20 cellular contexts compared by ENCODE assay signal in the genomic region with DNA sequence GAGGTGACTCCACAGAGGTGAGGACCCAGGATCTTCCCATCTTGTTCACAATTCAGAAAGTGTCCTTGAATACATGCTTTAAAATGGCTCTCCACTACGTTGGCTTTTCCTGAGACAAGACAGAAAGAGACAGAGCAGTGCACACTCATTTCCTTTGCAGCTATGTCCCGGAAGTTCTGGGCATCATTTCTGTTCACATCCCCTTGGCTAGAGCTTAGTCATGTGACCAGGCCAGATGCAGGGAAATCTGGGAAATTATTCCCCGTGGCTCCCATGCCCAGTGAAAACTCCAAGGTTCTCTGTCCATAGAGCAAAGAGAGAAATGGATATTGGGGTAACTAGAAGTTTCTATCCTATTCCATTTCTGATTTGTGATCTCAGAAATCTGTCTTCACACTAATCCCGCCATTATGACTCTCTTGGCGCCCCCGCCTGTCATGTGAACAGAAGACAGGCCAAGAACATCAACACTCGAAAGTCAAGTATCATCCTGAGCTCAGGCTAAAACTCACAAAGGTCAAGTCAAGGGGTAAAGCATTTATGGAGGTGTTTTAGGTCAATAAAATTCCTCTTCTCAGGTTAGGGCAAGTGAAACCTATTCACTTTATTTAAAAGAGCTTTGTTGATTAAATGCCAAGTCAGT.
DNase-seq lines count a peak whose midpoint lies in the region; ATAC-seq, FAIRE-seq and TF ChIP-seq lines count a peak whose summit lies in the region.
"Had no signal": no experiment of that assay in that cellular context is flagged by ENCODE, and none has a peak within 500 bp of the region (broad histone marks: within the 10 kb centered on the region; RNA-seq: fewer than 3 reads in every experiment).

No MANE protein-coding gene starts in this region.

- H3K4me1 ChIP-seq in GM23338 (ENCODE audit: insufficient read depth): no peaks in the 10 kb centered on the region; the same call in 1 of the 2 replicates
- peaks cover 27% of the 10 kb centered on the region for H3K4me1 ChIP-seq in PC-3 (ENCODE audit: insufficient read depth, low read length)

- H3K9me2 ChIP-seq in GM23338 (ENCODE audit: insufficient read depth) (0 out of 2 replicates have a peak, but pooled peaks cover 5% of the 10 kb centered on the region), PC-3 (replicated peaks; ENCODE audit: low read length) (no peaks in the 10 kb centered on the region)

- H4K20me1 ChIP-seq in GM23338 (replicated peaks; ENCODE audit: insufficient read depth) (no peaks in the 10 kb centered on the region), PC-3 (ENCODE audit: low read length) (no peaks in the 10 kb centered on the region)

- H3K4me1 Mint-ChIP-seq in CD14-positive monocyte (peaks cover 30% of the 10 kb centered on the region), GM23338 (peaks cover 20% of the 10 kb centered on the region)

- intact Hi-C loops in CD14-positive monocyte (cut with micrococcal nuclease): no loop called here
- intact Hi-C loops in PC-3 (cut with micrococcal nuclease): no loop called here

- H3K9me3 Mint-ChIP-seq in CD14-positive monocyte: peaks cover 0 to 3% (median 0%) of the 10 kb centered on the region in 7 donors
- no peaks in the 10 kb centered on the region for H3K9me3 Mint-ChIP-seq in GM23338
- H3K9me3 Mint-ChIP-seq: dendritic cell treated with granulocyte-macrophage colony-stimulating factor and Interleukin-4, amounts not matched to agents 40 ng/mL and 50 ng/mL, for 4 days had no signal

- TF ChIP-seq POLR2A in H54 (IDR thresholded peaks at IDR 0.05; ENCODE audit: low read depth, low read length): no peak

- H3K9me3 ChIP-seq in PC-3 (ENCODE audit: low read length): no peaks in the 10 kb centered on the region
- H3K9me3 ChIP-seq: neutrophil had no signal

- H3K4me2 ChIP-seq in GM23338 (no peak overlapping the region), PC-3 (ENCODE audit: low read length) (no peak overlapping the region)

- H2AFZ ChIP-seq in GM23338 (no peak overlapping the region), PC-3 (ENCODE audit: low read length) (no peak overlapping the region)

- H3K36me3 ChIP-seq in GM23338 (ENCODE audit: insufficient read depth): no peaks in the 10 kb centered on the region
- no peaks in the 10 kb centered on the region for H3K36me3 ChIP-seq in PC-3 (ENCODE audit: low read depth, low read length)
- H3K36me3 ChIP-seq: neutrophil had no signal

- FAIRE-seq in H54 (lab: Jason Lieb, UNC): no peak

- no peak overlapping the region for H3K4me3 ChIP-seq in GM23338
- H3K4me3 ChIP-seq in PC-3 (ENCODE audit: low read length): no peak overlapping the region

- H3K27ac ChIP-seq in GM23338 (ENCODE audit: low read depth) (no peak overlapping the region), PC-3 (ENCODE audit: low read length) (peak overlapping the region; percentile 51)
- H3K27ac ChIP-seq: C4-2B, neutrophil had no signal

- H3K79me2 ChIP-seq in GM23338 (replicated peaks; ENCODE audit: insufficient read depth): no peaks in the 10 kb centered on the region
- H3K79me2 ChIP-seq in PC-3 (ENCODE audit: low read length): no peaks in the 10 kb centered on the region

- H3K36me3 Mint-ChIP-seq in CD14-positive monocyte (peaks cover 0 to 5% of the 10 kb centered on the region in 2 donors), GM23338 (ENCODE audit: low read depth) (no peaks in the 10 kb centered on the region)

- H3F3A ChIP-seq in GM23338 (replicated peaks; ENCODE audit: low read depth) (no peaks in the 10 kb centered on the region), PC-3 (ENCODE audit: low read length, unreplicated experiment) (no peaks in the 10 kb centered on the region)

- H3K27ac Mint-ChIP-seq in CD14-positive monocyte: peak overlapping the region; percentile 77 to 95 (median 85)
- no peak overlapping the region for H3K27ac Mint-ChIP-seq in GM23338
- H3K27ac Mint-ChIP-seq: dendritic cell treated with granulocyte-macrophage colony-stimulating factor and Interleukin-4, amounts not matched to agents 40 ng/mL and 50 ng/mL, for 4 days had no signal

- no TSS peak for BruUV-seq in PC-3 (replicated peaks; lab: Mats Ljungman, UMichigan)

- H3K4me3 Mint-ChIP-seq in CD14-positive monocyte (no peak overlapping the region), GM23338 (no peak overlapping the region)
- H3K4me3 Mint-ChIP-seq: dendritic cell treated with granulocyte-macrophage colony-stimulating factor and Interleukin-4, amounts not matched to agents 40 ng/mL and 50 ng/mL, for 4 days had no signal

- DNase-seq in CD14-positive monocyte (ENCODE audit: low spot score) (no peak), GM23338 (ENCODE audit: low spot score) (peak; percentile 59), PC-3 (no peak), iPS-NIHi11 (ENCODE audit: low spot score) (peak; percentile 58), HCEC 1CT (no peak), H54 (ENCODE audit: insufficient read length, low spot score) (no peak)
- DNase-seq: activated CD8-positive, alpha-beta memory T cell treated with anti-CD3 and anti-CD28 coated beads, Interleukin-2, amount 50 U/mL, for 48 hours; activated naive CD4-positive, alpha-beta T cell treated with Interleukin-2 at 50 U/mL for 16 hours; KG1; kidney glomerular epithelial cell; NCI-H146; NCI-H446; stimulated activated CD4-positive, alpha-beta T cell treated with anti-CD3 and anti-CD28 coated beads, Interleukin-1b, Interleukin-23, amount 100 ng/mL, for 48 hours; substantia nigra had no signal

- CTCF ChIA-PET in PC-3 (lab: Charles Lee): no interaction called here

- no peak for TF ChIP-seq CTCF in CD14-positive monocyte (IDR thresholded peaks at IDR 0.05)
- peak; percentile 66 to 72 for TF ChIP-seq CTCF in GM23338 (conservative IDR thresholded peaks at IDR 0.05; ENCODE audit: low read depth in 2 of 2)
- 0 out of 2 replicates have a peak, but pooled peaks have one; percentile 17 for TF ChIP-seq CTCF in PC-3 (conservative IDR thresholded peaks at IDR 0.05; ENCODE audit: low read depth, low read length)

- H3K9ac ChIP-seq in PC-3 (ENCODE audit: low read length): no peak overlapping the region

- H3K27me3 Mint-ChIP-seq in CD14-positive monocyte (ENCODE audit: low read depth in 3 of 3) (peaks cover 0 to 4% (median 1%) of the 10 kb centered on the region in 3 donors), GM23338 (ENCODE audit: insufficient read depth, low read depth, poor library complexity) (peaks cover 4% of the 10 kb centered on the region)

- ATAC-seq in GM23338 (peak; percentile 32; the same call in 2 of the 3 replicates), PC-3 (no peak), GM18870 (IDR thresholded peaks at IDR 0.05; ENCODE audit: unreplicated experiment) (no peak)
- ATAC-seq: Panc1, right cardiac atrium had no signal

- H3K27me3 ChIP-seq in GM23338 (ENCODE audit: insufficient read depth): no peaks in the 10 kb centered on the region
- H3K27me3 ChIP-seq in PC-3 (ENCODE audit: low read length): no peaks in the 10 kb centered on the region
- H3K27me3 ChIP-seq: neutrophil had no signal

- POLR2A ChIA-PET in PC-3 (lab: Charles Lee; ENCODE audit: unreplicated experiment): no interaction called here

Comparison
In these comparisons a context has a peak if more than half of its experiments do, and no peak if none do; other contexts are left out.
1. DNase-seq: peak in GM23338 (single experiment) and iPS-NIHi11 (single experiment); none in CD14-positive monocyte (single experiment), PC-3 (single experiment), HCEC 1CT (single experiment) and H54 (single experiment).